ENCODE assay signal across 12 cellular contexts in genomic region chrX:45187731-45188130, GRCh38. TPM values are rescaled to one million over a fixed set of nuclear protein-coding genes. Genes with fewer than 3 reads are reported as not detected.
A peak's percentile ranks its signal among the peaks of the same experiment; 100 is the strongest.
DNase-seq lines count a peak whose midpoint lies in the region; ATAC-seq, FAIRE-seq and TF ChIP-seq lines count a peak whose summit lies in the region.
"Had no signal": no experiment of that assay in that cellular context is flagged by ENCODE, and none has a peak within 500 bp of the region (broad histone marks: within the 10 kb centered on the region; RNA-seq: fewer than 3 reads in every experiment).

No MANE protein-coding gene starts in this region.

- H3K4me2 ChIP-seq in astrocyte (ENCODE audit: low read length): peak overlapping the region; percentile 98
- no peak overlapping the region for H3K4me2 ChIP-seq in mesenchymal stem cell (ENCODE audit: low read length, poor library complexity, severe bottlenecking)
- H3K4me2 ChIP-seq: GM23338 had no signal

- H3K9me3 ChIP-seq in left ventricle myocardium inferior (replicated peaks): no peaks in the 10 kb centered on the region
- no peaks in the 10 kb centered on the region for H3K9me3 ChIP-seq in astrocyte (ENCODE audit: insufficient read depth, low read depth, low read length)
- no peaks in the 10 kb centered on the region for H3K9me3 ChIP-seq in mesenchymal stem cell (ENCODE audit: control insufficient read depth, low read length)
- H3K9me3 ChIP-seq in upper lobe of right lung: no peaks in the 10 kb centered on the region

- H2BK12ac ChIP-seq in mesenchymal stem cell (ENCODE audit: low read length in 2 of 2): no peak overlapping the region

- 71% methylated on average over 3 of the region's 6 CpGs for WGBS in mesenchymal stem cell

- H2BK5ac ChIP-seq in mesenchymal stem cell (ENCODE audit: low read depth, low read length, poor library complexity, severe bottlenecking): no peak overlapping the region

- no peaks in the 10 kb centered on the region for H4K20me1 ChIP-seq in astrocyte (ENCODE audit: insufficient read depth, low read length)

- H2AFZ ChIP-seq in astrocyte (ENCODE audit: low read depth, low read length): peak overlapping the region; percentile 86
- H2AFZ ChIP-seq in mesenchymal stem cell (ENCODE audit: low read depth, low read length): no peak overlapping the region
- H2AFZ ChIP-seq: GM23338 had no signal

- H3K9me3 Mint-ChIP-seq in astrocyte (ENCODE audit: unreplicated experiment): no peaks in the 10 kb centered on the region
- H3K9me3 Mint-ChIP-seq: GM23338 had no signal

- H4K8ac ChIP-seq in mesenchymal stem cell (ENCODE audit: low read length): no peak overlapping the region

- no peak overlapping the region for H3K14ac ChIP-seq in mesenchymal stem cell (ENCODE audit: low read length in 2 of 2)

- H3K18ac ChIP-seq in mesenchymal stem cell (ENCODE audit: low read depth in 1 of 2, low read length in 2 of 2): no peak overlapping the region

- H3K4ac ChIP-seq in mesenchymal stem cell (ENCODE audit: low read depth in 1 of 2, low read length in 2 of 2): no peak overlapping the region

- peak overlapping the region; percentile 59 for H3K4me3 ChIP-seq in left ventricle myocardium inferior
- H3K4me3 ChIP-seq in astrocyte (ENCODE audit: insufficient read depth, low read depth, low read length): peak overlapping the region; percentile 72
- peak overlapping the region in 1 of 2 experiments; percentile 76 for H3K4me3 ChIP-seq in mesenchymal stem cell (ENCODE audit: insufficient read depth in 1 of 2, low read depth in 1 of 2, low read length in 2 of 2)
- H3K4me3 ChIP-seq in upper lobe of right lung: peak overlapping the region; percentile 42
- H3K4me3 ChIP-seq: GM23338 had no signal

- no peak overlapping the region for H2BK120ac ChIP-seq in mesenchymal stem cell (ENCODE audit: low read depth, low read length)

- no peak overlapping the region for H3K23ac ChIP-seq in mesenchymal stem cell (ENCODE audit: low read length in 2 of 2)

- H3K27ac Mint-ChIP-seq in astrocyte (ENCODE audit: unreplicated experiment): no peak overlapping the region
- H3K27ac Mint-ChIP-seq: GM23338 had no signal

- FAIRE-seq in astrocyte (lab: Jason Lieb, UNC): peak; percentile 37

- H4K91ac ChIP-seq in mesenchymal stem cell (ENCODE audit: low read length): no peak overlapping the region

- H3K27me3 ChIP-seq in left ventricle myocardium inferior (ENCODE audit: low read depth): no peaks in the 10 kb centered on the region
- no peaks in the 10 kb centered on the region for H3K27me3 ChIP-seq in astrocyte (ENCODE audit: insufficient read depth, low read length)
- peaks cover 0 to 43% of the 10 kb centered on the region in 2 experiments for H3K27me3 ChIP-seq in mesenchymal stem cell (ENCODE audit: control insufficient read depth in 1 of 2, insufficient read depth in 1 of 2, low read length in 2 of 2)
- no peaks in the 10 kb centered on the region for H3K27me3 ChIP-seq in upper lobe of right lung

- H3K27ac ChIP-seq in left ventricle myocardium inferior (replicated peaks): peak overlapping the region; percentile 64
- H3K27ac ChIP-seq in astrocyte (ENCODE audit: low read depth, low read length): no peak overlapping the region
- H3K27ac ChIP-seq in mesenchymal stem cell (ENCODE audit: low read length, poor library complexity, severe bottlenecking): no peak overlapping the region
- H3K27ac ChIP-seq in upper lobe of right lung: no peak overlapping the region

- H2BK15ac ChIP-seq in mesenchymal stem cell (ENCODE audit: low read depth, poor library complexity, severe bottlenecking): no peak overlapping the region

- no peak for DNase-seq in left ventricle myocardium inferior
- no peak for DNase-seq in Right ventricle myocardium superior
- no peak for DNase-seq in astrocyte (ENCODE audit: low read depth)
- DNase-seq in mesenchymal stem cell: no peak
- DNase-seq in upper lobe of right lung: no peak
- DNase-seq in NCI-H1930 (lab: John Stamatoyannopoulos, UW): no peak
- no peak for DNase-seq in NCI-H345 (lab: John Stamatoyannopoulos, UW)
- DNase-seq: EL, NCI-H2081 treated with DMSO at 0.1 percent for 48 hours had no signal

- no peak overlapping the region for H3K4me3 Mint-ChIP-seq in astrocyte (ENCODE audit: unreplicated experiment)
- H3K4me3 Mint-ChIP-seq: GM23338 had no signal

- H3K4me1 ChIP-seq in left ventricle myocardium inferior (peaks cover 5% of the 10 kb centered on the region), astrocyte (ENCODE audit: insufficient read depth, low read length) (peaks cover 7% of the 10 kb centered on the region), mesenchymal stem cell (ENCODE audit: control insufficient read depth, insufficient read depth, low read depth, low read length) (peaks cover 2% of the 10 kb centered on the region), upper lobe of right lung (no peaks in the 10 kb centered on the region)

- H3K9ac ChIP-seq in astrocyte (ENCODE audit: low read length): peak overlapping the region; percentile 83
- peak overlapping the region; percentile 77 for H3K9ac ChIP-seq in mesenchymal stem cell (ENCODE audit: low read length)

- TF ChIP-seq CTCF in left ventricle myocardium inferior (IDR thresholded peaks at IDR 0.05; ENCODE audit: borderline replicate concordance) (no peak), astrocyte (IDR thresholded peaks at IDR 0.05; ENCODE audit: insufficient read depth, low read depth, low read length) (no peak), upper lobe of right lung (IDR thresholded peaks at IDR 0.05) (no peak)

- H3K4me1 Mint-ChIP-seq in astrocyte (ENCODE audit: low read depth, unreplicated experiment): no peaks in the 10 kb centered on the region
- H3K4me1 Mint-ChIP-seq: GM23338 had no signal

- H2AK5ac ChIP-seq in mesenchymal stem cell (ENCODE audit: low read length, severe bottlenecking): no peak overlapping the region

- H3K27me3 Mint-ChIP-seq in astrocyte (ENCODE audit: low read depth, unreplicated experiment): no peaks in the 10 kb centered on the region

- no peaks in the 10 kb centered on the region for H3K79me1 ChIP-seq in mesenchymal stem cell (replicated peaks; ENCODE audit: low read length, poor library complexity, severe bottlenecking)

- H3K36me3 ChIP-seq in left ventricle myocardium inferior: no peaks in the 10 kb centered on the region
- H3K36me3 ChIP-seq in astrocyte (ENCODE audit: insufficient read depth, low read length): no peaks in the 10 kb centered on the region
- H3K36me3 ChIP-seq in mesenchymal stem cell (ENCODE audit: control insufficient read depth in 1 of 2, insufficient read depth in 2 of 2, low read depth in 1 of 2, low read length in 2 of 2): no peaks in the 10 kb centered on the region
- no peaks in the 10 kb centered on the region for H3K36me3 ChIP-seq in upper lobe of right lung

- intact Hi-C loops in left ventricle myocardium inferior (cut with micrococcal nuclease) (no loop called here), Right ventricle myocardium superior (cut with DNase I) (no loop called here), upper lobe of right lung (cut with DNase I) (no loop called here)

- H3K36me3 Mint-ChIP-seq in astrocyte (ENCODE audit: low read depth, unreplicated experiment): no peaks in the 10 kb centered on the region

- ATAC-seq in Right ventricle myocardium superior (ENCODE audit: poor library complexity): no peak
- no peak for ATAC-seq in upper lobe of right lung
- ATAC-seq in GM19395 (IDR thresholded peaks at IDR 0.05; ENCODE audit: unreplicated experiment): no peak

- no peaks in the 10 kb centered on the region for H3K79me2 ChIP-seq in astrocyte (ENCODE audit: insufficient read depth, low read length)

RNA-seq across cellular contexts. Expression of gene DIPK2B, which starts 12.9 kb away (rescaled TPM):
- 13.2 TPM for total RNA-seq in left ventricle myocardium inferior
- 17.8 TPM for total RNA-seq in Right ventricle myocardium superior
- not detected in 2 replicates for total RNA-seq in astrocyte
- polyA plus RNA-seq in mesenchymal stem cell (2013, experiment 1 of 2): not detected
- not detected for polyA plus RNA-seq in mesenchymal stem cell (2013, experiment 2 of 2)
- total RNA-seq in upper lobe of right lung: 27.7 TPM
- total RNA-seq: GM23338, mononuclear cell had no signal
- polyA plus RNA-seq: GM23338 had no signal

Comparison
In these comparisons a context has a peak if more than half of its experiments do, and no peak if none do; other contexts are left out.
1. RNA of gene DIPK2B, which starts 12.9 kb away (total RNA-seq): 27.7 TPM in upper lobe of right lung (single experiment), 17.8 TPM in Right ventricle myocardium superior (single experiment) and 13.2 TPM in left ventricle myocardium inferior (single experiment); not detected in astrocyte; every median in the first group is over 10 times any median in the second.